9 cellular contexts compared by ENCODE assay signal in genomic region chr1:205488074-205488723, GRCh38. TPM values are rescaled to one million over a fixed set of nuclear protein-coding genes. Genes with fewer than 3 reads are reported as not detected.
A peak's percentile ranks its signal among the peaks of the same experiment; 100 is the strongest.
DNase-seq lines count a peak whose midpoint lies in the region; ATAC-seq, FAIRE-seq and TF ChIP-seq lines count a peak whose summit lies in the region.
"Had no signal": no experiment of that assay in that cellular context is flagged by ENCODE, and none has a peak within 500 bp of the region (broad histone marks: within the 10 kb centered on the region; RNA-seq: fewer than 3 reads in every experiment).

No MANE protein-coding gene starts in this region.

- no peak overlapping the region for H2BK20ac ChIP-seq in H9 (ENCODE audit: low read depth, low read length, poor library complexity, severe bottlenecking)
- peak overlapping the region; percentile 72; the same call in 1 of the 2 replicates for H2BK20ac ChIP-seq in H1 (ENCODE audit: low read length)

- no peak overlapping the region for H2BK12ac ChIP-seq in H9 (ENCODE audit: insufficient read length, low read depth, low read length)
- H2BK12ac ChIP-seq in H1 (ENCODE audit: low read depth, low read length), result peak overlapping the region; percentile 90

- no peak overlapping the region for H3K56ac ChIP-seq in H9 (ENCODE audit: insufficient read length, low read depth, low read length)
- H3K56ac ChIP-seq in H1 (replicated peaks; ENCODE audit: insufficient read length, low read depth, low read length), result no peak overlapping the region

- H4K91ac ChIP-seq in H9 (ENCODE audit: insufficient read length, low read depth, low read length) (no peak overlapping the region), H1 (replicated peaks; ENCODE audit: insufficient read length, low read length) (no peak overlapping the region)

- peak; percentile 92 for TF ChIP-seq CTCF in H9 (conservative IDR thresholded peaks at IDR 0.05)
- TF ChIP-seq CTCF in H1 (IDR thresholded peaks at IDR 0.05; ENCODE audit: control extremely low read depth in 1 of 3, insufficient read depth in 1 of 3, low read depth in 1 of 3, low read length in 3 of 3), result peak; percentile 75 to 98 (median 94)
- peak; percentile 63 to 77 (median 72) for TF ChIP-seq CTCF in tibial nerve (IDR thresholded peaks at IDR 0.05)

- H3K27ac ChIP-seq in H9 (ENCODE audit: insufficient read length, low read depth, low read length), result no peak overlapping the region
- H3K27ac ChIP-seq in H1 (ENCODE audit: low read depth, low read length), result no peak overlapping the region
- H3K27ac ChIP-seq in tibial nerve, result no peak overlapping the region
- H3K27ac ChIP-seq: neutrophil had no signal

- WGBS in H9 (ENCODE audit: extremely low coverage, insufficient read length, low lambda C conversion rate), result no CpG with 5 or more reads among the region's 9 CpGs
- WGBS in H1 (ENCODE audit: extremely low coverage in 1 of 2, insufficient coverage in 1 of 2, insufficient read length in 1 of 2, insufficient replicate concordance in 2 of 2, low coverage in 1 of 2, low lambda C conversion rate in 2 of 2, missing lambda C conversion rate in 1 of 2), 2 experiments, result 62% methylated on average over 9 of the region's 9 CpGs; no CpG with 5 or more reads in 1 of the 2 experiments
- WGBS in tibial nerve, 2 donors, result 38 to 47% methylated on average over 9 of the region's 9 CpGs

- H3K18ac ChIP-seq in H9 (ENCODE audit: insufficient read length, low read depth, low read length) (no peak overlapping the region), H1 (ENCODE audit: extremely low read depth, low read length) (no peak overlapping the region)

- peak; percentile 76 for FAIRE-seq in H1 (lab: Jason Lieb, UNC)

- H3K9ac ChIP-seq in H9 (ENCODE audit: extremely low read depth, insufficient read length, low read length) (no peak overlapping the region), H1 (replicated peaks in 1 of 4; ENCODE audit: extremely low read depth in 1 of 4, low read depth in 3 of 4, low read length in 3 of 4) (no peak overlapping the region)

- H2AFZ ChIP-seq in H9 (ENCODE audit: low read length) (no peak overlapping the region), H1 (ENCODE audit: low read length) (no peak overlapping the region)

- H3K4me3 Mint-ChIP-seq in H9 (peak overlapping the region in 1 of 2 experiments; percentile 3; a peak in 1 of 5 replicates), memory B cell (no peak overlapping the region)

- H2BK15ac ChIP-seq in H9 (ENCODE audit: low read depth, low read length) (no peak overlapping the region), H1 (ENCODE audit: low read length) (no peak overlapping the region)

- H3K27ac Mint-ChIP-seq in H9 (no peak overlapping the region), memory B cell (no peak overlapping the region)

- H3K4ac ChIP-seq in H9 (ENCODE audit: low read depth, low read length), result no peak overlapping the region
- no peak overlapping the region for H3K4ac ChIP-seq in H1 (replicated peaks; ENCODE audit: insufficient read length, low read depth, low read length)

- ATAC-seq in memory B cell (ENCODE audit: low read depth) (peak; percentile 77), GM19395 (IDR thresholded peaks at IDR 0.05; ENCODE audit: unreplicated experiment) (no peak)

- H3K79me1 ChIP-seq in H9 (ENCODE audit: insufficient read depth, low read depth, low read length, poor library complexity, severe bottlenecking), result no peaks in the 10 kb centered on the region
- H3K79me1 ChIP-seq in H1 (ENCODE audit: low read depth, low read length), result no peaks in the 10 kb centered on the region

- no peak overlapping the region for H3T11ph ChIP-seq in H9 (ENCODE audit: low read length)

- H3K27me3 Mint-ChIP-seq in H9 (ENCODE audit: low read depth) (peaks cover 36% of the 10 kb centered on the region), memory B cell (peaks cover 25% of the 10 kb centered on the region)

- H3K27me3 ChIP-seq in H9 (ENCODE audit: insufficient read depth, low read length), result no peaks in the 10 kb centered on the region; the same call in 1 of the 2 replicates
- H3K27me3 ChIP-seq in H1 (replicated peaks in 1 of 4; ENCODE audit: control insufficient read depth in 3 of 4, extremely low read depth in 1 of 4, insufficient read depth in 3 of 4, low read length in 3 of 4), result peaks cover 0 to 11% (median 4%) of the 10 kb centered on the region in 4 experiments; a peak in 3 of 7 replicates
- H3K27me3 ChIP-seq in tibial nerve, result peaks cover 0 to 64% of the 10 kb centered on the region in 2 donors

- H3K23ac ChIP-seq in H9 (ENCODE audit: insufficient read length, low read depth, low read length) (no peak overlapping the region), H1 (ENCODE audit: insufficient read length) (no peak overlapping the region)

- TF ChIP-seq POLR2A in H1 (IDR thresholded peaks at IDR 0.05; ENCODE audit: control extremely low read depth in 1 of 2, low read depth in 2 of 2, low read length in 2 of 2) (no peak), tibial nerve (IDR thresholded peaks at IDR 0.05) (no peak)

- H4K5ac ChIP-seq in H9 (ENCODE audit: insufficient read length, low read depth, low read length) (no peak overlapping the region), H1 (ENCODE audit: insufficient read length, low read depth, low read length) (no peak overlapping the region)

- DNase-seq in COLO668 (lab: John Stamatoyannopoulos, UW; ENCODE audit: unreplicated experiment) (peak; percentile 65), H9 (peak; percentile 78), NCI-H226 (peak; percentile 75), H1 (ENCODE audit: low read depth in 1 of 2, low spot score in 2 of 2) (peak in 1 of 2 experiments; percentile 74), memory B cell (ENCODE audit: low spot score in 2 of 2) (peak; percentile 54 to 61), tibial nerve (ENCODE audit: low spot score in 2 of 2) (peak in 1 of 2 donors; percentile 15)
- peak; percentile 28 to 36 for DNase-seq in activated CD4-positive, alpha-beta T cell treated with anti-CD3 and anti-CD28 coated beads for 4 hours

- TF ChIP-seq RAD21 in H1 (IDR thresholded peaks at IDR 0.05 in 1 of 2, conservative IDR thresholded peaks at IDR 0.05 in 1 of 2; ENCODE audit: low read depth in 2 of 2, low read length in 2 of 2), result peak; percentile 89 to 94

- no peaks in the 10 kb centered on the region for H4K20me1 ChIP-seq in H9 (ENCODE audit: control insufficient read depth, insufficient read depth, insufficient read length)
- H4K20me1 ChIP-seq in H1 (replicated peaks in 1 of 2; ENCODE audit: control insufficient read depth in 1 of 2, insufficient read depth in 2 of 2, low read length in 2 of 2), result no peaks in the 10 kb centered on the region

- H2AK5ac ChIP-seq in H9 (ENCODE audit: insufficient read length, low read length) (no peak overlapping the region), H1 (ENCODE audit: low read depth, low read length) (no peak overlapping the region)

- H3K36me3 ChIP-seq in H1 (ENCODE audit: control insufficient read depth in 2 of 4, insufficient read depth in 4 of 4, low read length in 3 of 4), result no peaks in the 10 kb centered on the region
- no peaks in the 10 kb centered on the region for H3K36me3 ChIP-seq in tibial nerve
- H3K36me3 ChIP-seq: neutrophil had no signal

- H3K23me2 ChIP-seq in H9 (ENCODE audit: insufficient read length, low read depth, low read length, poor library complexity, severe bottlenecking) (no peaks in the 10 kb centered on the region), H1 (ENCODE audit: low read depth, low read length) (no peaks in the 10 kb centered on the region; the same call in 1 of the 2 replicates)

- peaks cover 34 to 37% of the 10 kb centered on the region in 2 experiments for H3K4me1 Mint-ChIP-seq in H9
- peaks cover 11% of the 10 kb centered on the region for H3K4me1 Mint-ChIP-seq in memory B cell

- no peaks in the 10 kb centered on the region for H3K9me3 ChIP-seq in H9 (ENCODE audit: control insufficient read depth, low read depth, low read length)
- H3K9me3 ChIP-seq in H1 (ENCODE audit: insufficient read depth in 2 of 2, low read depth in 1 of 2, low read length in 1 of 2), result no peaks in the 10 kb centered on the region
- H3K9me3 ChIP-seq in tibial nerve, result no peaks in the 10 kb centered on the region
- H3K9me3 ChIP-seq: neutrophil had no signal

- no peak for TF ChIP-seq EP300 in H1 (IDR thresholded peaks at IDR 0.05; ENCODE audit: borderline replicate concordance in 1 of 2, low read depth in 2 of 2, low read length in 2 of 2)
- no peak for TF ChIP-seq EP300 in tibial nerve (IDR thresholded peaks at IDR 0.05)

- peaks cover 2% of the 10 kb centered on the region; the same call in 1 of the 2 replicates for H3K4me1 ChIP-seq in H9 (ENCODE audit: insufficient read depth, low read length)
- H3K4me1 ChIP-seq in H1 (replicated peaks in 1 of 4; ENCODE audit: control insufficient read depth in 3 of 4, insufficient read depth in 4 of 4, low read length in 3 of 4), result peaks cover 5 to 19% (median 11%) of the 10 kb centered on the region in 4 experiments
- peaks cover 0 to 21% (median 5%) of the 10 kb centered on the region in 4 donors for H3K4me1 ChIP-seq in tibial nerve

- no peak overlapping the region for H4K8ac ChIP-seq in H9 (replicated peaks; ENCODE audit: insufficient read length, low read depth, low read length)
- H4K8ac ChIP-seq in H1 (ENCODE audit: extremely low read depth, insufficient read depth, low read length), result no peak overlapping the region

- no peak overlapping the region for H3K4me3 ChIP-seq in H1 (ENCODE audit: extremely low read depth in 1 of 4, insufficient read depth in 2 of 4, low read depth in 3 of 4, low read length in 4 of 4)
- H3K4me3 ChIP-seq in tibial nerve, result no peak overlapping the region

- H3K14ac ChIP-seq in H9 (ENCODE audit: insufficient read depth, low read length) (no peak overlapping the region), H1 (ENCODE audit: insufficient read length) (no peak overlapping the region)

- H3K79me2 ChIP-seq in H9 (ENCODE audit: insufficient read depth, low read length) (no peaks in the 10 kb centered on the region), H1 (ENCODE audit: control insufficient read depth in 1 of 2, insufficient read depth in 2 of 2, low read length in 2 of 2) (no peaks in the 10 kb centered on the region)

- H3K36me3 Mint-ChIP-seq in H9 (ENCODE audit: insufficient read depth in 1 of 3, low read depth in 3 of 3), result no peaks in the 10 kb centered on the region
- no peaks in the 10 kb centered on the region for H3K36me3 Mint-ChIP-seq in memory B cell

- CTCF ChIA-PET in H1 (lab: Charles Lee; ENCODE audit: partially characterized antibody), result interaction anchor here (0.7 to 36.9 kb wide), 21 partner anchors 15 to 231 kb away, joined by 3 to 1626 read pairs (median 5); partner anchors contain the start of genes BLACAT1, CDK18, KLHDC8A and LEMD1

- H2BK5ac ChIP-seq in H9 (ENCODE audit: insufficient read length, low read length) (no peak overlapping the region), H1 (ENCODE audit: low read depth, low read length) (no peak overlapping the region)

- H3K9me3 Mint-ChIP-seq in H9 (no peaks in the 10 kb centered on the region; a peak in 2 of 5 replicates), memory B cell (no peaks in the 10 kb centered on the region)

- H3K4me2 ChIP-seq in H9 (ENCODE audit: insufficient read depth, insufficient read length, low read length), result no peak overlapping the region
- no peak overlapping the region for H3K4me2 ChIP-seq in H1 (ENCODE audit: insufficient read depth in 1 of 2, low read depth in 2 of 2, low read length in 2 of 2)

- H2BK120ac ChIP-seq in H9 (ENCODE audit: low read depth, low read length, poor library complexity, severe bottlenecking) (no peak overlapping the region), H1 (replicated peaks; ENCODE audit: low read depth, low read length) (no peak overlapping the region)

- POLR2A ChIA-PET in H1 (lab: Charles Lee; ENCODE audit: partially characterized antibody), result interaction anchor here (1.3 to 1.9 kb wide), 2 partner anchors 34 to 40 kb away, joined by 3 to 8 read pairs; no protein-coding TSS in a partner anchor

RNA-seq across cellular contexts. Expression of gene CDK18, which starts 16.3 kb away (rescaled TPM):
- 34.6 and 38.5 TPM in 2 replicates for total RNA-seq in H9 (2021)
- total RNA-seq in H1 (2021; fragmentation: NEBNext Ultra II Directional; extraction: Animal tissue kit (Norgen Biotek cat#: 25700)), result 40.9 and 44.0 TPM in 2 replicates
- polyA plus RNA-seq in H1 (2011; rRNA removed), result 31.2 and 50.3 TPM in 2 replicates
- polyA plus RNA-seq in H1 (2011; cell fraction: cytosol; rRNA removed), result 19.7 TPM
- polyA plus RNA-seq in H1 (2011; cell fraction: nucleus; rRNA removed), result 102 TPM
- polyA plus RNA-seq in H1 (2012, experiment 1 of 2), result 35.9 to 57.1 TPM (median 46.6 TPM) in 4 replicates
- polyA plus RNA-seq in H1 (2012, experiment 2 of 2), result 29.8 TPM
- polyA plus RNA-seq in H1 (2013, experiment 1 of 2), result 31.5 TPM
- 31.7 TPM for polyA plus RNA-seq in H1 (2013, experiment 2 of 2)
- polyA minus RNA-seq in H1 (2011; rRNA and poly(A)+ RNA removed), result 37.0 and 48.0 TPM in 2 replicates
- polyA minus RNA-seq in H1 (2011; cell fraction: cytosol; rRNA and poly(A)+ RNA removed), result 25.8 TPM
- polyA minus RNA-seq in H1 (2011; cell fraction: nucleus; rRNA and poly(A)+ RNA removed), result 61.8 TPM
- total RNA-seq in tibial nerve, result 10 to 100 TPM in 1 of 4 donors, 1 to 10 TPM in 3; 5.1 to 14.1 (median 7.5) TPM

RNA-seq across cellular contexts. Expression of gene BLACAT1, which starts 32.4 kb away (rescaled TPM):
- total RNA-seq in H9 (2021) (3.8 and 4.0 TPM in 2 replicates), tibial nerve (under 1 TPM in 1 of 4 donors, not detected in 3; 0.44 TPM)
- total RNA-seq in H1 (2021; fragmentation: NEBNext Ultra II Directional; extraction: Animal tissue kit (Norgen Biotek cat#: 25700)), result 3.5 and 3.8 TPM in 2 replicates
- 6.3 and 10.5 TPM in 2 replicates for polyA plus RNA-seq in H1 (2011; rRNA removed)
- 7.2 TPM for polyA plus RNA-seq in H1 (2011; cell fraction: cytosol; rRNA removed)
- 18.7 TPM for polyA plus RNA-seq in H1 (2011; cell fraction: nucleus; rRNA removed)
- polyA plus RNA-seq in H1 (2012, experiment 1 of 2), result 6.7 to 8.3 TPM (median 7.4 TPM) in 4 replicates
- 5.7 TPM for polyA plus RNA-seq in H1 (2012, experiment 2 of 2)
- polyA plus RNA-seq in H1 (2013, experiment 1 of 2), result 3.9 TPM
- polyA plus RNA-seq in H1 (2013, experiment 2 of 2), result 3.9 TPM
- polyA minus RNA-seq in H1 (2011; rRNA and poly(A)+ RNA removed), result 13.1 and 19.7 TPM in 2 replicates
- polyA minus RNA-seq in H1 (2011; cell fraction: cytosol; rRNA and poly(A)+ RNA removed), result 4.6 TPM
- 11.3 TPM for polyA minus RNA-seq in H1 (2011; cell fraction: nucleus; rRNA and poly(A)+ RNA removed)
